Comparison of ENCODE assay signal across 1 cellular context in the genomic region with DNA sequence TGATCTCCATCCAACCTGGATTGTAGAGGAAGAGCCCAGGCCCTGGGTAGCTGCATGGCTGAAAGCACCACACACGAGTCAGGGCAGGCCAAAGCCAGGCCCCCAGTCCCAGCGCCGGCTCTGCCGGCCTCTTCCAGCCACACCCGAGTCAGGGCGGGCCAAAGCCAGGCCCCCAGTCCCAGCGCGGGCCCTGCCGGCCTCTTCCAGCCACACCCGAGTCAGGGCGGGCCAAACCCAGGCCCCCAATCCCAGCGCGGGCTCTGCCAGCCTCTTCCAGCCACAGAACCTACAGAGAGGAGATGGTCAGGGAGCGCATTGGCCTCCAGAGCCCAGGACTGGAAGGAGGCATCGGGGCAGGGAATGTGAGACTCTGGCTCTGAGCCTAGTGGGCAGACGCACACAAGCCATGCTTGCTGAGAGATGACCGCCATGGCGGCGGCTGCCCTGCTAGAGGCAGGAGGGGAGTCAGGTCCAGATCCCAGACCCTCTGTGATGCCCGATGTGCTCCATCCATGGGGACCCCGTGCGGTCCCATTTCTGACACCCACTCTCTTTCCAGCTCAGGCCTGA.
TF ChIP-seq lines count a peak whose summit lies in the region.

No MANE protein-coding gene starts in this region.

TF ChIP-seq in GM23338, 12 proteins besides CTCF, POLR2A, EP300 and RAD21 (continued from another document):
- TF ChIP-seq, protein P1, sequence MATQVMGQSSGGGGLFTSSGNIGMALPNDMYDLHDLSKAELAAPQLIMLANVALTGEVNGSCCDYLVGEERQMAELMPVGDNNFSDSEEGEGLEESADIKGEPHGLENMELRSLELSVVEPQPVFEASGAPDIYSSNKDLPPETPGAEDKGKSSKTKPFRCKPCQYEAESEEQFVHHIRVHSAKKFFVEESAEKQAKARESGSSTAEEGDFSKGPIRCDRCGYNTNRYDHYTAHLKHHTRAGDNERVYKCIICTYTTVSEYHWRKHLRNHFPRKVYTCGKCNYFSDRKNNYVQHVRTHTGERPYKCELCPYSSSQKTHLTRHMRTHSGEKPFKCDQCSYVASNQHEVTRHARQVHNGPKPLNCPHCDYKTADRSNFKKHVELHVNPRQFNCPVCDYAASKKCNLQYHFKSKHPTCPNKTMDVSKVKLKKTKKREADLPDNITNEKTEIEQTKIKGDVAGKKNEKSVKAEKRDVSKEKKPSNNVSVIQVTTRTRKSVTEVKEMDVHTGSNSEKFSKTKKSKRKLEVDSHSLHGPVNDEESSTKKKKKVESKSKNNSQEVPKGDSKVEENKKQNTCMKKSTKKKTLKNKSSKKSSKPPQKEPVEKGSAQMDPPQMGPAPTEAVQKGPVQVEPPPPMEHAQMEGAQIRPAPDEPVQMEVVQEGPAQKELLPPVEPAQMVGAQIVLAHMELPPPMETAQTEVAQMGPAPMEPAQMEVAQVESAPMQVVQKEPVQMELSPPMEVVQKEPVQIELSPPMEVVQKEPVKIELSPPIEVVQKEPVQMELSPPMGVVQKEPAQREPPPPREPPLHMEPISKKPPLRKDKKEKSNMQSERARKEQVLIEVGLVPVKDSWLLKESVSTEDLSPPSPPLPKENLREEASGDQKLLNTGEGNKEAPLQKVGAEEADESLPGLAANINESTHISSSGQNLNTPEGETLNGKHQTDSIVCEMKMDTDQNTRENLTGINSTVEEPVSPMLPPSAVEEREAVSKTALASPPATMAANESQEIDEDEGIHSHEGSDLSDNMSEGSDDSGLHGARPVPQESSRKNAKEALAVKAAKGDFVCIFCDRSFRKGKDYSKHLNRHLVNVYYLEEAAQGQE (IDR thresholded peaks at IDR 0.05; ENCODE audit: unreplicated experiment) = no peak
- TF ChIP-seq CREB1 (CRISPR knock-in tag; IDR thresholded peaks at IDR 0.05; ENCODE audit: low read depth) (no peak), ZNF462 (CRISPR knock-in tag; IDR thresholded peaks at IDR 0.05) (no peak)
